Comparison of ENCODE assay signal across 12 cellular contexts in genomic region chr11:73344191-73344607, GRCh38. TPM values are rescaled to one million over a fixed set of nuclear protein-coding genes. Genes with fewer than 3 reads are reported as not detected.
DNase-seq lines count a peak whose midpoint lies in the region; ATAC-seq and TF ChIP-seq lines count a peak whose summit lies in the region.
"Had no signal": no experiment of that assay in that cellular context is flagged by ENCODE, and none has a peak within 500 bp of the region (broad histone marks: within the 10 kb centered on the region; RNA-seq: fewer than 3 reads in every experiment).

No MANE protein-coding gene starts in this region.

- TF ChIP-seq POLR2A in heart left ventricle (IDR thresholded peaks at IDR 0.05) (no peak), uterus (IDR thresholded peaks at IDR 0.05) (no peak)

- no peak for TF ChIP-seq CTCF in heart left ventricle (IDR thresholded peaks at IDR 0.05)
- no peak for TF ChIP-seq CTCF in osteoblast (IDR thresholded peaks at IDR 0.05; ENCODE audit: extremely low read depth, low read depth, low read length)
- no peak for TF ChIP-seq CTCF in uterus (IDR thresholded peaks at IDR 0.05)

- no peak overlapping the region for H2AFZ ChIP-seq in osteoblast (ENCODE audit: low read length)

- 50 to 64% (median 57%) methylated on average over 6 to 20 of the region's 20 CpGs for WGBS in heart left ventricle, 4 donors

- H4K20me1 ChIP-seq in osteoblast (ENCODE audit: insufficient read depth, low read length) = peaks cover 94% of the 10 kb centered on the region

- H3K79me2 ChIP-seq in osteoblast (ENCODE audit: insufficient read depth, low read length) = peaks cover 97% of the 10 kb centered on the region

- peak overlapping the region in 2 of 12 donors; percentile 1 to 6 for H3K4me3 ChIP-seq in heart left ventricle
- no peak overlapping the region for H3K4me3 ChIP-seq in osteoblast (ENCODE audit: insufficient read depth, low read length)
- H3K4me3 ChIP-seq in uterus = peak overlapping the region in 1 of 2 donors; percentile 2

- no peaks in the 10 kb centered on the region for H3K9me3 ChIP-seq in heart left ventricle
- H3K9me3 ChIP-seq in osteoblast (ENCODE audit: low read depth, low read length) = no peaks in the 10 kb centered on the region
- H3K9me3 ChIP-seq in uterus = no peaks in the 10 kb centered on the region

- peak overlapping the region in 6 of 12 donors; percentile 3 to 45 (median 32) for H3K27ac ChIP-seq in heart left ventricle
- peak overlapping the region; percentile 37 for H3K27ac ChIP-seq in osteoblast (ENCODE audit: low read depth, low read length)
- peak overlapping the region; percentile 21 to 57 for H3K27ac ChIP-seq in uterus

- H3K27me3 ChIP-seq in heart left ventricle (no peaks in the 10 kb centered on the region), osteoblast (ENCODE audit: insufficient read depth, low read length) (no peaks in the 10 kb centered on the region), uterus (no peaks in the 10 kb centered on the region)

- peak overlapping the region; percentile 32 for H3K4me2 ChIP-seq in osteoblast (ENCODE audit: insufficient read depth, low read length)

- peaks cover 0 to 25% (median 17%) of the 10 kb centered on the region in 9 donors for H3K36me3 ChIP-seq in heart left ventricle
- peaks cover 26% of the 10 kb centered on the region for H3K36me3 ChIP-seq in osteoblast (ENCODE audit: insufficient read depth, low read length)
- no peaks in the 10 kb centered on the region for H3K36me3 ChIP-seq in uterus

- intact Hi-C loops in heart left ventricle (cut with DNase I) (no loop called here), uterus (cut with DNase I; ENCODE audit: low total_unique reads) (no loop called here)

- peak; percentile 19 to 79 (median 66) for ATAC-seq in heart left ventricle
- ATAC-seq in HG03432 (IDR thresholded peaks at IDR 0.05; ENCODE audit: unreplicated experiment) = no peak
- ATAC-seq: effector memory CD8-positive, alpha-beta T cell had no signal

- H3K4me1 ChIP-seq in heart left ventricle = peaks cover 0 to 58% (median 20%) of the 10 kb centered on the region in 12 donors
- peaks cover 23% of the 10 kb centered on the region for H3K4me1 ChIP-seq in osteoblast (ENCODE audit: insufficient read depth, low read length)
- peaks cover 6 to 19% of the 10 kb centered on the region in 2 donors for H3K4me1 ChIP-seq in uterus

- DNase-seq in NCI-H82 (lab: John Stamatoyannopoulos, UW) (peak; percentile 27), NCI-H82 treated with DMSO at 0.1 percent for 48 hours (lab: John Stamatoyannopoulos, UW; ENCODE audit: unreplicated experiment) (no peak), heart left ventricle (peak; percentile 61 to 81 (median 77)), osteoblast (ENCODE audit: insufficient read length, low spot score, missing footprints) (peak; percentile 90), uterus (peak in 1 of 2 donors; percentile 41), activated T-cell treated with anti-CD3 and anti-CD28 coated beads for 4 hours (no peak)
- DNase-seq in activated naive CD4-positive, alpha-beta T cell (lab: John Stamatoyannopoulos, UW) = no peak
- DNase-seq: effector memory CD8-positive, alpha-beta T cell; mammary epithelial cell; NCI-H446 treated with DMSO at 0.1 percent for 48 hours; small intestine had no signal

RNA-seq across cellular contexts. Expression of gene RELT, which starts 32.0 kb away (rescaled TPM):
- 10 to 100 TPM in 1 of 9 donors, 1 to 10 TPM in 8; 1.0 to 13.9 (median 2.6) TPM for total RNA-seq in heart left ventricle
- 1 to 10 TPM; 1.3 to 7.5 TPM for polyA plus RNA-seq in heart left ventricle
- 2.9 and 4.0 TPM in 2 replicates for total RNA-seq in osteoblast
- 1 to 10 TPM in 2 of 4 donors, under 1 TPM in 1, not detected in 1; 0.29 to 5.8 (median 3.3) TPM for total RNA-seq in uterus

RNA-seq across cellular contexts. Expression of gene ARHGEF17, which starts 36.1 kb away (rescaled TPM):
- 10 to 100 TPM; 47.0 to 83.9 (median 56.5) TPM for total RNA-seq in heart left ventricle
- 10 to 100 TPM; 27.5 to 60.0 TPM for polyA plus RNA-seq in heart left ventricle
- total RNA-seq in osteoblast = 50.1 and 67.0 TPM in 2 replicates
- total RNA-seq in uterus = 100 to 1,000 TPM in 1 of 4 donors, 10 to 100 TPM in 3; 17.9 to 174 (median 58.6) TPM

Comparison
In these comparisons a context has a peak if more than half of its experiments do, and no peak if none do; other contexts are left out.
1. DNase-seq: peak in NCI-H82 (single experiment), heart left ventricle (5 of 5) and osteoblast (single experiment); none in NCI-H82 treated with DMSO at 0.1 percent for 48 hours (single experiment), activated T-cell treated with anti-CD3 and anti-CD28 coated beads for 4 hours (single experiment) and activated naive CD4-positive, alpha-beta T cell (0 of 4).